Comparison of ENCODE assay signal across 1 cellular context in genomic region chr2:172489682-172490081, GRCh38.
TF ChIP-seq lines count a peak whose summit lies in the region.

No MANE protein-coding gene starts in this region.

TF ChIP-seq in IMR-90, 13 proteins besides CTCF, POLR2A, EP300 and RAD21 (continued from another document):
- TF ChIP-seq, protein P1, sequence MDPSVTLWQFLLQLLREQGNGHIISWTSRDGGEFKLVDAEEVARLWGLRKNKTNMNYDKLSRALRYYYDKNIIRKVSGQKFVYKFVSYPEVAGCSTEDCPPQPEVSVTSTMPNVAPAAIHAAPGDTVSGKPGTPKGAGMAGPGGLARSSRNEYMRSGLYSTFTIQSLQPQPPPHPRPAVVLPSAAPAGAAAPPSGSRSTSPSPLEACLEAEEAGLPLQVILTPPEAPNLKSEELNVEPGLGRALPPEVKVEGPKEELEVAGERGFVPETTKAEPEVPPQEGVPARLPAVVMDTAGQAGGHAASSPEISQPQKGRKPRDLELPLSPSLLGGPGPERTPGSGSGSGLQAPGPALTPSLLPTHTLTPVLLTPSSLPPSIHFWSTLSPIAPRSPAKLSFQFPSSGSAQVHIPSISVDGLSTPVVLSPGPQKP (IDR thresholded peaks at IDR 0.05; ENCODE audit: borderline replicate concordance, low read depth, low read length): no peak
